14 cellular contexts compared by ENCODE assay signal in genomic region chr2:167857406-167857805, GRCh38.
A peak's percentile ranks its signal among the peaks of the same experiment; 100 is the strongest.
DNase-seq lines count a peak whose midpoint lies in the region; ATAC-seq lines count a peak whose summit lies in the region.
"Had no signal": no experiment of that assay in that cellular context is flagged by ENCODE, and none has a peak within 500 bp of the region (broad histone marks: within the 10 kb centered on the region; RNA-seq: fewer than 3 reads in every experiment).

No MANE protein-coding gene starts in this region.

- ATAC-seq in HG03280 (IDR thresholded peaks at IDR 0.05; ENCODE audit: unreplicated experiment) = no peak
- ATAC-seq: A549 had no signal

- peak; percentile 33 for DNase-seq in NCI-H82 (lab: John Stamatoyannopoulos, UW)
- no peak for DNase-seq in NCI-H82 treated with DMSO at 0.1 percent for 48 hours (lab: John Stamatoyannopoulos, UW; ENCODE audit: unreplicated experiment)
- DNase-seq in Kasumi-1 (lab: John Stamatoyannopoulos, UW) = peak; percentile 40 to 64
- DNase-seq in astrocyte of the hippocampus (ENCODE audit: low read depth, low spot score) = peak; percentile 38
- peak; percentile 8 for DNase-seq in pons (ENCODE audit: low spot score)
- no peak for DNase-seq in NCI-H526 treated with DMSO at 0.1 percent for 48 hours (lab: John Stamatoyannopoulos, UW)
- DNase-seq in cerebellar cortex (ENCODE audit: low spot score) = no peak
- DNase-seq: AML-193; Calu3; CD4-positive, alpha-beta memory T cell; DMS79 treated with DMSO at 0.1 percent for 48 hours; GF-D8 had no signal

Comparison
In these comparisons a context has a peak if more than half of its experiments do, and no peak if none do; other contexts are left out.
1. DNase-seq: peak in NCI-H82 (single experiment), Kasumi-1 (2 of 2), astrocyte of the hippocampus (single experiment) and pons (single experiment); none in NCI-H82 treated with DMSO at 0.1 percent for 48 hours (single experiment), NCI-H526 treated with DMSO at 0.1 percent for 48 hours (single experiment) and cerebellar cortex (single experiment).